Comparison of ENCODE assay signal across 2 cellular contexts in the genomic region with DNA sequence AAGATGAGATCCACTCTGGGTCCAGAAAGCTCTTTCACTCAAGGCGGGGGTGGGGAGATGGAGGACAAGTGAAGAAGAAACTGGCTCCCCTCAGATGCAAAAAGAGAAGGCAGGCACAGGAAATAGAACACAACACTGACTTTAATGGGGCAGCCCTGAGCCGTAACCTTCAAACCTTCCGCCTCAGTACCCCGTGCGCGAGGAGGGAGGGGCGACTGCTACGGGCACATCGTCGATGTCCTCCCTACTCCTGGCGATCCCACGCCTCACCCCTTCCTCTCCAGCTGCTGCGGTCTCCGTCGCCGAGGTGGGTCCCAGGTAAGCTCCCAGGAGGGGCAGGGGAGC.
A peak's percentile ranks its signal among the peaks of the same experiment; 100 is the strongest.
TF ChIP-seq lines count a peak whose summit lies in the region.

No MANE protein-coding gene starts in this region.

TF ChIP-seq in A549, 52 proteins besides CTCF, POLR2A, EP300 and RAD21:
- TF ChIP-seq ZC3H11A (IDR thresholded peaks at IDR 0.05), result no peak
TF ChIP-seq in A549: peak in this region for 0.

TF ChIP-seq in H1, 55 proteins besides CTCF, POLR2A, EP300 and RAD21:
- peak; percentile 14; the same call in 1 of the 2 replicates for TF ChIP-seq PHF8 (conservative IDR thresholded peaks at IDR 0.05; ENCODE audit: low read depth, low read length)
- TF ChIP-seq, protein P1, sequence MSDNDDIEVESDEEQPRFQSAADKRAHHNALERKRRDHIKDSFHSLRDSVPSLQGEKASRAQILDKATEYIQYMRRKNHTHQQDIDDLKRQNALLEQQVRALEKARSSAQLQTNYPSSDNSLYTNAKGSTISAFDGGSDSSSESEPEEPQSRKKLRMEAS (IDR thresholded peaks at IDR 0.05), result peak; percentile 46
- TF ChIP-seq SIN3A (conservative IDR thresholded peaks at IDR 0.05 in 1 of 2, IDR thresholded peaks at IDR 0.05 in 1 of 2; ENCODE audit: low read depth in 1 of 2, low read length in 2 of 2), result no peak
